Comparison of ENCODE assay signal across 6 cellular contexts in genomic region chr12:29929295-29929694, GRCh38.
"Had no signal": no experiment of that assay in that cellular context is flagged by ENCODE, and none has a peak within 500 bp of the region (broad histone marks: within the 10 kb centered on the region; RNA-seq: fewer than 3 reads in every experiment).

No MANE protein-coding gene starts in this region.

- H3K4me1 Mint-ChIP-seq: IgD-negative memory B cell had no signal

- H3K27ac Mint-ChIP-seq: GM23338, H9, IgD-negative memory B cell had no signal

- H3K27me3 Mint-ChIP-seq: IgD-negative memory B cell had no signal

- H3K36me3 Mint-ChIP-seq: IgD-negative memory B cell had no signal

- H3K4me3 Mint-ChIP-seq: GM23338, H9, IgD-negative memory B cell had no signal

- DNase-seq: H9, HCEC 1CT had no signal

- H3K4me3 ChIP-seq: GM23338 had no signal

- ATAC-seq: GM23338, HepG2 had no signal

- H3K27ac ChIP-seq: HL-60 had no signal

- H3K9me3 Mint-ChIP-seq: GM23338, H9 had no signal
